ENCODE assay signal across 8 cellular contexts in genomic region chr11:62707277-62707771, GRCh38. TPM values are rescaled to one million over a fixed set of nuclear protein-coding genes. Genes with fewer than 3 reads are reported as not detected.
DNase-seq lines count a peak whose midpoint lies in the region; ATAC-seq and TF ChIP-seq lines count a peak whose summit lies in the region.

BSCL2 (minus strand) TSS chr11:62707424; CDS start chr11:62707195, 229 bp downstream.
GNG3 (plus strand) TSS chr11:62707676; CDS start chr11:62708296, 620 bp downstream.

- H3K4me3 Mint-ChIP-seq in endodermal cell (peak within 1 kb of the TSS; percentile 83), natural killer cell (peak within 1 kb of the TSS; percentile 97)

- H3K9me3 Mint-ChIP-seq in endodermal cell (no peaks in the 10 kb centered on the region), natural killer cell (no peaks in the 10 kb centered on the region)

- H3K36me3 Mint-ChIP-seq in endodermal cell (ENCODE audit: low read depth) (peaks cover 25% of the 10 kb centered on the region), natural killer cell (no peaks in the 10 kb centered on the region)

- H3K4me1 ChIP-seq in Panc1 (ENCODE audit: control insufficient read depth, insufficient read depth, low read length) (peaks cover 23% of the 10 kb centered on the region), endodermal cell (ENCODE audit: control insufficient read depth, insufficient read depth, low read length) (peaks cover 27% of the 10 kb centered on the region)

- H3K27me3 ChIP-seq in Panc1 (ENCODE audit: control insufficient read depth, insufficient read depth, low read length) = no peaks in the 10 kb centered on the region
- H3K27me3 ChIP-seq in endodermal cell (ENCODE audit: control insufficient read depth, insufficient read depth, low read length, poor library complexity, severe bottlenecking) = no peaks in the 10 kb centered on the region

- H3K36me3 ChIP-seq in Panc1 (ENCODE audit: control insufficient read depth, insufficient read depth, low read length) (no peaks in the 10 kb centered on the region; the same call in 1 of the 2 replicates), endodermal cell (ENCODE audit: control insufficient read depth, insufficient read depth, low read length) (peaks cover 52% of the 10 kb centered on the region)

- H3K27me3 Mint-ChIP-seq in endodermal cell (ENCODE audit: insufficient read depth) = no peaks in the 10 kb centered on the region
- no peaks in the 10 kb centered on the region for H3K27me3 Mint-ChIP-seq in natural killer cell (ENCODE audit: low read depth in 2 of 2)

- no peak for TF ChIP-seq CTCF in GM12864 (IDR thresholded peaks at IDR 0.05; ENCODE audit: low read depth, low read length, missing control alignments)
- TF ChIP-seq CTCF in Panc1 (IDR thresholded peaks at IDR 0.05) = no peak
- no peak for TF ChIP-seq CTCF in endodermal cell (conservative IDR thresholded peaks at IDR 0.05)
- TF ChIP-seq CTCF in natural killer cell (IDR thresholded peaks at IDR 0.05) = no peak

- H3K4me3 ChIP-seq in GM12864 (ENCODE audit: low read depth, low read length) (peak within 1 kb of the TSS; percentile 56), Panc1 (ENCODE audit: low read depth in 2 of 2, low read length in 2 of 2) (peak within 1 kb of the TSS; percentile 77 to 89), endodermal cell (ENCODE audit: low read length) (peak within 1 kb of the TSS; percentile 97)

- intact Hi-C loops in Panc1 (cut with micrococcal nuclease; ENCODE audit: unreplicated experiment) (no loop called here), natural killer cell (cut with micrococcal nuclease) (loop anchor here (2.0 to 5.0 kb wide), 5 partner anchors 35 to 135 kb away; partner anchors contain the start of genes EEF1G, EML3, LBHD1 and ROM1)

- peaks cover 40% of the 10 kb centered on the region for H3K4me1 Mint-ChIP-seq in endodermal cell
- peaks cover 36 to 41% of the 10 kb centered on the region in 2 donors for H3K4me1 Mint-ChIP-seq in natural killer cell

- DNase-seq in GM12864 (ENCODE audit: low read depth) (no peak), Panc1 (ENCODE audit: low read depth, low spot score) (no peak), endodermal cell (peak; percentile 99), natural killer cell (no peak), AG08396 (ENCODE audit: low spot score) (no peak), AG08395 (ENCODE audit: low spot score) (no peak)
- DNase-seq in stimulated activated naive CD4-positive, alpha-beta T cell (lab: John Stamatoyannopoulos, UW) = no peak

- H3K27ac Mint-ChIP-seq in endodermal cell = peak within 1 kb of the TSS; percentile 97
- H3K27ac Mint-ChIP-seq in natural killer cell = peak within 1 kb of the TSS; percentile 98 to 99

- BruUV-seq in Panc1 (replicated peaks; lab: Mats Ljungman, UMichigan) = no TSS peak

- peak within 1 kb of the TSS; percentile 48 for H3K9ac ChIP-seq in endodermal cell (ENCODE audit: extremely low read depth, low read length, poor library complexity, severe bottlenecking)

- POLR2A ChIA-PET in Panc1 (lab: Charles Lee) = no interaction called here

- H3K27ac ChIP-seq in Panc1 (ENCODE audit: low read length) = peak within 1 kb of the TSS; percentile 80
- peak within 1 kb of the TSS; percentile 81 for H3K27ac ChIP-seq in endodermal cell (ENCODE audit: low read depth, low read length)

- CTCF ChIA-PET in Panc1 (lab: Charles Lee) = no interaction called here

- WGBS in endodermal cell (ENCODE audit: insufficient coverage in 1 of 2, insufficient read length in 1 of 2), 2 experiments = 29 to 38% methylated on average over 8 to 9 of the region's 9 CpGs

- no peak for ATAC-seq in Panc1
- ATAC-seq in natural killer cell = no peak
- no peak for ATAC-seq in HG02678 (IDR thresholded peaks at IDR 0.05; ENCODE audit: unreplicated experiment)

- no peaks in the 10 kb centered on the region for H3K9me3 ChIP-seq in Panc1 (ENCODE audit: control insufficient read depth, insufficient read depth, low read depth, low read length)
- no peaks in the 10 kb centered on the region for H3K9me3 ChIP-seq in endodermal cell (ENCODE audit: control insufficient read depth, low read length)

- in situ Hi-C loops in Panc1 (cut with HindIII; ENCODE audit: low pct_unique_long_range_greater_than_20kb, low sequenced_read_pairs) = no loop called here

RNA-seq across cellular contexts. Expression of gene BSCL2, which starts in this region (rescaled TPM):
- 82.1 TPM for total RNA-seq in Panc1 (2021; ENCODE audit: unreplicated experiment)
- 132 TPM for polyA plus RNA-seq in Panc1 (2012; ENCODE audit: insufficient read length)
- 10 to 100 TPM; 68.6 to 77.2 TPM for total RNA-seq in endodermal cell
- polyA plus RNA-seq in endodermal cell (2013, experiment 1 of 2) = 132 TPM
- polyA plus RNA-seq in endodermal cell (2013, experiment 2 of 2) = 108 TPM
- 10 to 100 TPM; 19.7 to 22.0 (median 21.2) TPM for total RNA-seq in natural killer cell

RNA-seq across cellular contexts. Expression of gene GNG3, which starts in this region (rescaled TPM):
- total RNA-seq in Panc1 (2021; ENCODE audit: unreplicated experiment) (not detected), endodermal cell (1 to 10 TPM in 1 of 2 donors, under 1 TPM in 1; 0.40 to 1.7 TPM), natural killer cell (not detected)
- polyA plus RNA-seq in Panc1 (2012; ENCODE audit: insufficient read length) = 0.93 TPM
- 24.8 TPM for polyA plus RNA-seq in endodermal cell (2013, experiment 1 of 2)
- polyA plus RNA-seq in endodermal cell (2013, experiment 2 of 2) = 18.6 TPM
